9 cellular contexts compared by ENCODE assay signal in genomic region chr1:234656981-234657651, GRCh38. TPM values are rescaled to one million over a fixed set of nuclear protein-coding genes. Genes with fewer than 3 reads are reported as not detected.
DNase-seq lines count a peak whose midpoint lies in the region; ATAC-seq and TF ChIP-seq lines count a peak whose summit lies in the region.
"Had no signal": no experiment of that assay in that cellular context is flagged by ENCODE, and none has a peak within 500 bp of the region (broad histone marks: within the 10 kb centered on the region; RNA-seq: fewer than 3 reads in every experiment).

No MANE protein-coding gene starts in this region.

- peaks cover 11% of the 10 kb centered on the region for H3K4me1 ChIP-seq in smooth muscle cell (ENCODE audit: low read depth)

- H3K4me3 ChIP-seq in smooth muscle cell: no peak overlapping the region

- H3K9ac ChIP-seq in smooth muscle cell (ENCODE audit: low read depth): peak overlapping the region; percentile 68

- no peaks in the 10 kb centered on the region for H3K79me2 ChIP-seq in smooth muscle cell (ENCODE audit: low read depth)

- no peak overlapping the region for H3K27ac Mint-ChIP-seq in activated T-helper 1 cell treated with anti-CD3 and anti-CD28 coated beads, Interleukin-12 subunit alpha, Interleukin-12 subunit beta, Interleukin-2, Interleukin-4 antibody, amounts not matched to agents 30 ng/mL and 10 ng/mL and 1 ng/mL, durations not matched to agents 14 hours and 24 hours and 36 hours
- H3K27ac Mint-ChIP-seq: T-helper 1 cell treated with Interleukin-12 subunit alpha and Interleukin-12 subunit beta and Interleukin-4 antibody, amounts not matched to agents 30 μg/mL and 1 μg/mL, for 36 hours had no signal

- peaks cover 15% of the 10 kb centered on the region for H3K4me1 Mint-ChIP-seq in activated T-helper 1 cell treated with anti-CD3 and anti-CD28 coated beads, Interleukin-12 subunit alpha, Interleukin-12 subunit beta, Interleukin-2, Interleukin-4 antibody, amounts not matched to agents 30 ng/mL and 10 ng/mL and 1 ng/mL, durations not matched to agents 14 hours and 24 hours and 36 hours (ENCODE audit: low read depth)

- H3K36me3 Mint-ChIP-seq in activated T-helper 1 cell treated with anti-CD3 and anti-CD28 coated beads, Interleukin-12 subunit alpha, Interleukin-12 subunit beta, Interleukin-2, Interleukin-4 antibody, amounts not matched to agents 30 ng/mL and 10 ng/mL and 1 ng/mL, durations not matched to agents 14 hours and 24 hours and 36 hours (ENCODE audit: low read depth): peaks cover 8% of the 10 kb centered on the region

- H3K9me3 ChIP-seq in smooth muscle cell (replicated peaks; ENCODE audit: low read depth): no peaks in the 10 kb centered on the region

- peaks cover 10% of the 10 kb centered on the region for H3F3A ChIP-seq in smooth muscle cell (ENCODE audit: low read depth)

- H3K9me3 Mint-ChIP-seq in activated T-helper 1 cell treated with anti-CD3 and anti-CD28 coated beads, Interleukin-12 subunit alpha, Interleukin-12 subunit beta, Interleukin-2, Interleukin-4 antibody, amounts not matched to agents 30 ng/mL and 10 ng/mL and 1 ng/mL, durations not matched to agents 14 hours and 24 hours and 36 hours: peaks cover 5% of the 10 kb centered on the region
- H3K9me3 Mint-ChIP-seq: T-helper 1 cell treated with Interleukin-12 subunit alpha and Interleukin-12 subunit beta and Interleukin-4 antibody, amounts not matched to agents 30 μg/mL and 1 μg/mL, for 36 hours had no signal

- no peak for TF ChIP-seq CTCF in smooth muscle cell (IDR thresholded peaks at IDR 0.05; ENCODE audit: borderline replicate concordance, insufficient read depth, poor library complexity, severe bottlenecking)

- H3K27ac ChIP-seq in smooth muscle cell (ENCODE audit: low read depth): peak overlapping the region; percentile 92

- H2AFZ ChIP-seq in smooth muscle cell (ENCODE audit: low read depth): no peak overlapping the region

- peak; percentile 53 for ATAC-seq in HG02588 (IDR thresholded peaks at IDR 0.05; ENCODE audit: unreplicated experiment)

- no peaks in the 10 kb centered on the region for H3K27me3 Mint-ChIP-seq in activated T-helper 1 cell treated with anti-CD3 and anti-CD28 coated beads, Interleukin-12 subunit alpha, Interleukin-12 subunit beta, Interleukin-2, Interleukin-4 antibody, amounts not matched to agents 30 ng/mL and 10 ng/mL and 1 ng/mL, durations not matched to agents 14 hours and 24 hours and 36 hours (ENCODE audit: insufficient read depth)

- H4K20me1 ChIP-seq in smooth muscle cell (ENCODE audit: low read depth): no peaks in the 10 kb centered on the region

- H3K4me3 Mint-ChIP-seq in activated T-helper 1 cell treated with anti-CD3 and anti-CD28 coated beads, Interleukin-12 subunit alpha, Interleukin-12 subunit beta, Interleukin-2, Interleukin-4 antibody, amounts not matched to agents 30 ng/mL and 10 ng/mL and 1 ng/mL, durations not matched to agents 14 hours and 24 hours and 36 hours: no peak overlapping the region
- H3K4me3 Mint-ChIP-seq: T-helper 1 cell treated with Interleukin-12 subunit alpha and Interleukin-12 subunit beta and Interleukin-4 antibody, amounts not matched to agents 30 μg/mL and 1 μg/mL, for 36 hours had no signal

- H3K4me2 ChIP-seq in smooth muscle cell: peak overlapping the region; percentile 53

- 49% methylated on average over 11 of the region's 11 CpGs for WGBS in smooth muscle cell (ENCODE audit: low lambda C conversion rate)

- DNase-seq in ELR (ENCODE audit: low read depth) (peak; percentile 100), T1000 (lab: John Stamatoyannopoulos, UW) (peak; percentile 57), glomerular endothelial cell (ENCODE audit: extremely low read depth, low read depth, low spot score) (peak; percentile 77), smooth muscle cell (lab: John Stamatoyannopoulos, UW; ENCODE audit: unreplicated experiment) (no peak), middle frontal gyrus (ENCODE audit: extremely low spot score, low spot score) (no peak), iPS-NIHi7 (ENCODE audit: extremely low spot score) (no peak)
- DNase-seq in activated T-helper 1 cell treated with anti-CD3 and anti-CD28 coated beads, Interleukin-12 subunit alpha, Interleukin-12 subunit beta, Interleukin-2, Interleukin-4 antibody, amounts not matched to agents 30 ng/mL and 10 ng/mL and 1 ng/mL, durations not matched to agents 14 hours and 24 hours and 36 hours (ENCODE audit: low spot score): no peak

- H3K36me3 ChIP-seq in smooth muscle cell (ENCODE audit: low read depth): no peaks in the 10 kb centered on the region

- intact Hi-C loops in activated T-helper 1 cell treated with anti-CD3 and anti-CD28 coated beads, Interleukin-12 subunit alpha, Interleukin-12 subunit beta, Interleukin-2, Interleukin-4 antibody, amounts not matched to agents 30 ng/mL and 10 ng/mL and 1 ng/mL, durations not matched to agents 14 hours and 24 hours and 36 hours (cut with micrococcal nuclease): loop anchor here (1.0 to 5.0 kb wide), 2 partner anchors 11 to 40 kb away; no protein-coding TSS in a partner anchor

- no peaks in the 10 kb centered on the region for H3K27me3 ChIP-seq in smooth muscle cell (ENCODE audit: low read depth)

RNA-seq across cellular contexts. Expression of gene IRF2BP2, which starts 47.1 kb away (rescaled TPM):
- total RNA-seq in glomerular endothelial cell (77.9 and 105 TPM in 2 replicates), smooth muscle cell (89.5 and 101 TPM in 2 replicates)
- polyA plus RNA-seq in smooth muscle cell: 40.3 and 44.5 TPM in 2 replicates
- 243 TPM in 2 replicates for total RNA-seq in activated T-helper 1 cell treated with anti-CD3 and anti-CD28 coated beads, Interleukin-12 subunit alpha, Interleukin-12 subunit beta, Interleukin-2, Interleukin-4 antibody, amounts not matched to agents 30 ng/mL and 10 ng/mL and 1 ng/mL, durations not matched to agents 14 hours and 24 hours and 36 hours

Comparison
In these comparisons a context has a peak if more than half of its experiments do, and no peak if none do; other contexts are left out.
1. DNase-seq: peak in ELR (single experiment), T1000 (single experiment) and glomerular endothelial cell (single experiment); none in smooth muscle cell (single experiment), middle frontal gyrus (single experiment), iPS-NIHi7 (single experiment) and activated T-helper 1 cell treated with anti-CD3 and anti-CD28 coated beads, Interleukin-12 subunit alpha, Interleukin-12 subunit beta, Interleukin-2, Interleukin-4 antibody, amounts not matched to agents 30 ng/mL and 10 ng/mL and 1 ng/mL, durations not matched to agents 14 hours and 24 hours and 36 hours (single experiment).